Comparison of ENCODE assay signal across 1 cellular context in genomic region chr2:219439518-219439917, GRCh38.
TF ChIP-seq lines count a peak whose summit lies in the region.

No MANE protein-coding gene starts in this region.

TF ChIP-seq in HepG2, 621 proteins besides CTCF, POLR2A, EP300 and RAD21:
- TF ChIP-seq ZNF564 (CRISPR knock-in tag; IDR thresholded peaks at IDR 0.05) (no peak), SOX13 (IDR thresholded peaks at IDR 0.05) (no peak), SOX13 (CRISPR knock-in tag; conservative IDR thresholded peaks at IDR 0.05 in 1 of 2, IDR thresholded peaks at IDR 0.05 in 1 of 2) (no peak), EED (CRISPR knock-in tag; IDR thresholded peaks at IDR 0.05) (no peak), FOXP1 (IDR thresholded peaks at IDR 0.05) (no peak), FOXP1 (CRISPR knock-in tag; IDR thresholded peaks at IDR 0.05) (no peak), MTA3 (CRISPR knock-in tag; IDR thresholded peaks at IDR 0.05) (no peak), ZMYM3 (CRISPR knock-in tag; IDR thresholded peaks at IDR 0.05) (no peak), XBP1 (CRISPR knock-in tag; IDR thresholded peaks at IDR 0.05) (no peak), ZSCAN22 (CRISPR knock-in tag; IDR thresholded peaks at IDR 0.05) (no peak), ZNF75D (CRISPR knock-in tag; IDR thresholded peaks at IDR 0.05; ENCODE audit: borderline replicate concordance) (no peak), ATF6 (CRISPR knock-in tag; conservative IDR thresholded peaks at IDR 0.05) (no peak), ZFP41 (CRISPR knock-in tag; IDR thresholded peaks at IDR 0.05; ENCODE audit: borderline replicate concordance) (no peak), MXI1 (IDR thresholded peaks at IDR 0.05; ENCODE audit: borderline replicate concordance, low read depth, low read length) (no peak), ZNF17 (CRISPR knock-in tag; IDR thresholded peaks at IDR 0.05) (no peak)
- TF ChIP-seq, protein P1, sequence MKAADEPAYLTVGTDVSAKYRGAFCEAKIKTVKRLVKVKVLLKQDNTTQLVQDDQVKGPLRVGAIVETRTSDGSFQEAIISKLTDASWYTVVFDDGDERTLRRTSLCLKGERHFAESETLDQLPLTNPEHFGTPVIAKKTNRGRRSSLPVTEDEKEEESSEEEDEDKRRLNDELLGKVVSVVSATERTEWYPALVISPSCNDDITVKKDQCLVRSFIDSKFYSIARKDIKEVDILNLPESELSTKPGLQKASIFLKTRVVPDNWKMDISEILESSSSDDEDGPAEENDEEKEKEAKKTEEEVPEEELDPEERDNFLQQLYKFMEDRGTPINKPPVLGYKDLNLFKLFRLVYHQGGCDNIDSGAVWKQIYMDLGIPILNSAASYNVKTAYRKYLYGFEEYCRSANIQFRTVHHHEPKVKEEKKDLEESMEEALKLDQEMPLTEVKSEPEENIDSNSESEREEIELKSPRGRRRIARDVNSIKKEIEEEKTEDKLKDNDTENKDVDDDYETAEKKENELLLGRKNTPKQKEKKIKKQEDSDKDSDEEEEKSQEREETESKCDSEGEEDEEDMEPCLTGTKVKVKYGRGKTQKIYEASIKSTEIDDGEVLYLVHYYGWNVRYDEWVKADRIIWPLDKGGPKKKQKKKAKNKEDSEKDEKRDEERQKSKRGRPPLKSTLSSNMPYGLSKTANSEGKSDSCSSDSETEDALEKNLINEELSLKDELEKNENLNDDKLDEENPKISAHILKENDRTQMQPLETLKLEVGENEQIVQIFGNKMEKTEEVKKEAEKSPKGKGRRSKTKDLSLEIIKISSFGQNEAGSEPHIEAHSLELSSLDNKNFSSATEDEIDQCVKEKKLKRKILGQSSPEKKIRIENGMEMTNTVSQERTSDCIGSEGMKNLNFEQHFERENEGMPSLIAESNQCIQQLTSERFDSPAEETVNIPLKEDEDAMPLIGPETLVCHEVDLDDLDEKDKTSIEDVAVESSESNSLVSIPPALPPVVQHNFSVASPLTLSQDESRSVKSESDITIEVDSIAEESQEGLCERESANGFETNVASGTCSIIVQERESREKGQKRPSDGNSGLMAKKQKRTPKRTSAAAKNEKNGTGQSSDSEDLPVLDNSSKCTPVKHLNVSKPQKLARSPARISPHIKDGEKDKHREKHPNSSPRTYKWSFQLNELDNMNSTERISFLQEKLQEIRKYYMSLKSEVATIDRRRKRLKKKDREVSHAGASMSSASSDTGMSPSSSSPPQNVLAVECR (CRISPR knock-in tag; IDR thresholded peaks at IDR 0.05; ENCODE audit: borderline replicate concordance), result no peak
